8 cellular contexts compared by ENCODE assay signal in genomic region chr16:23182206-23182674, GRCh38. TPM values are rescaled to one million over a fixed set of nuclear protein-coding genes. Genes with fewer than 3 reads are reported as not detected.
DNase-seq lines count a peak whose midpoint lies in the region; ATAC-seq and TF ChIP-seq lines count a peak whose summit lies in the region.

No MANE protein-coding gene starts in this region.

- H3K4me3 ChIP-seq in HL-60 (replicated peaks; ENCODE audit: insufficient read depth, low read length) (peak overlapping the region; percentile 15; the same call in 1 of the 2 replicates), esophagus muscularis mucosa (peak overlapping the region; percentile 49 to 57 (median 50))
- H3K4me3 ChIP-seq in naive thymus-derived CD4-positive, alpha-beta T cell (ENCODE audit: low read length), result no peak overlapping the region

- TF ChIP-seq POLR2A in esophagus muscularis mucosa (IDR thresholded peaks at IDR 0.05; ENCODE audit: low read depth), result no peak

- no peak overlapping the region for H3K27ac ChIP-seq in C4-2B
- no peak overlapping the region for H3K27ac ChIP-seq in HL-60 (replicated peaks)
- H3K27ac ChIP-seq in esophagus muscularis mucosa (replicated peaks in 1 of 4), result no peak overlapping the region
- no peak overlapping the region for H3K27ac ChIP-seq in naive thymus-derived CD4-positive, alpha-beta T cell (ENCODE audit: low read depth, low read length)

- TF ChIP-seq CTCF in C4-2B (conservative IDR thresholded peaks at IDR 0.05), result peak; percentile 100
- peak; percentile 88 for TF ChIP-seq CTCF in HL-60 (IDR thresholded peaks at IDR 0.05; ENCODE audit: insufficient read depth, low read length)
- peak in 2 of 3 experiments; percentile 95 to 96 for TF ChIP-seq CTCF in esophagus muscularis mucosa (IDR thresholded peaks at IDR 0.05)

- H3K27me3 ChIP-seq in HL-60 (ENCODE audit: insufficient read depth, poor library complexity, severe bottlenecking), result peaks cover 32% of the 10 kb centered on the region
- peaks cover 15 to 82% (median 18%) of the 10 kb centered on the region in 4 donors for H3K27me3 ChIP-seq in esophagus muscularis mucosa
- peaks cover 0 to 19% of the 10 kb centered on the region in 2 donors for H3K27me3 ChIP-seq in naive thymus-derived CD4-positive, alpha-beta T cell (ENCODE audit: control insufficient read depth in 2 of 2, insufficient read depth in 2 of 2, low read length in 2 of 2)

- no peak for TF ChIP-seq EP300 in esophagus muscularis mucosa (IDR thresholded peaks at IDR 0.05)

- H3K36me3 ChIP-seq in esophagus muscularis mucosa, result no peaks in the 10 kb centered on the region
- H3K36me3 ChIP-seq in naive thymus-derived CD4-positive, alpha-beta T cell (ENCODE audit: control insufficient read depth in 2 of 3, insufficient read depth in 3 of 3, low read length in 3 of 3), result no peaks in the 10 kb centered on the region

- POLR2A ChIA-PET in naive thymus-derived CD4-positive, alpha-beta T cell (lab: Charles Lee), result no interaction called here

- H3K27ac Mint-ChIP-seq in naive thymus-derived CD4-positive, alpha-beta T cell, result peak overlapping the region in 1 of 9 donors; percentile 51

- peaks cover 45 to 78% (median 68%) of the 10 kb centered on the region in 5 donors for H3K27me3 Mint-ChIP-seq in naive thymus-derived CD4-positive, alpha-beta T cell

- peaks cover 0 to 5% (median 0%) of the 10 kb centered on the region in 11 donors for H3K9me3 Mint-ChIP-seq in naive thymus-derived CD4-positive, alpha-beta T cell

- peak; percentile 82 for ATAC-seq in GM19452 (IDR thresholded peaks at IDR 0.05; ENCODE audit: unreplicated experiment)
- peak; percentile 98 for ATAC-seq in naive thymus-derived CD4-positive, alpha-beta T cell

- peaks cover 13 to 17% (median 15%) of the 10 kb centered on the region in 4 donors for H3K4me1 ChIP-seq in esophagus muscularis mucosa
- H3K4me1 ChIP-seq in naive thymus-derived CD4-positive, alpha-beta T cell (ENCODE audit: control insufficient read depth in 2 of 2, insufficient read depth in 2 of 2, low read length in 2 of 2), result peaks cover 0 to 5% of the 10 kb centered on the region in 2 donors

- intact Hi-C loops in esophagus muscularis mucosa (cut with DNase I), result loop anchor here (2.0 kb wide), 1 partner anchor 253 kb away; no protein-coding TSS in a partner anchor
- intact Hi-C loops in naive thymus-derived CD4-positive, alpha-beta T cell (cut with micrococcal nuclease), result loop anchor here (1.0 kb wide), 2 partner anchors 33 to 253 kb away; partner anchors contain the start of gene USP31 (in 1 of the 2)

- CTCF ChIA-PET in naive thymus-derived CD4-positive, alpha-beta T cell (lab: Charles Lee), result interaction anchor here (0.7 to 1.8 kb wide), 2 partner anchors 232 to 253 kb away, joined by 4 to 8 read pairs; no protein-coding TSS in a partner anchor

- peaks cover 8 to 15% (median 10%) of the 10 kb centered on the region in 7 donors for H3K4me1 Mint-ChIP-seq in naive thymus-derived CD4-positive, alpha-beta T cell

- H3K4me3 Mint-ChIP-seq in naive thymus-derived CD4-positive, alpha-beta T cell, result peak overlapping the region; percentile 46 to 84 (median 68)

- WGBS in esophagus muscularis mucosa, result 10% methylated on average over 18 of the region's 33 CpGs

- no peaks in the 10 kb centered on the region for H3K9me3 ChIP-seq in esophagus muscularis mucosa
- H3K9me3 ChIP-seq in naive thymus-derived CD4-positive, alpha-beta T cell (ENCODE audit: control insufficient read depth in 2 of 3, low read length in 3 of 3), result no peaks in the 10 kb centered on the region

- H3K36me3 Mint-ChIP-seq in naive thymus-derived CD4-positive, alpha-beta T cell, result peaks cover 0 to 5% (median 0%) of the 10 kb centered on the region in 5 donors

- peak; percentile 32 to 72 for DNase-seq in HL-60 (ENCODE audit: low read depth in 1 of 2, low spot score in 1 of 2)
- DNase-seq in NOMO-1 treated with DMSO at 0.1 percent for 48 hours (lab: John Stamatoyannopoulos, UW; ENCODE audit: unreplicated experiment), result peak; percentile 18
- peak; percentile 81 for DNase-seq in activated T-cell treated with anti-CD3 and anti-CD28 coated beads for 48 hours (ENCODE audit: low read depth)
- no peak for DNase-seq in esophagus muscularis mucosa (ENCODE audit: extremely low spot score)
- DNase-seq in naive thymus-derived CD4-positive, alpha-beta T cell, result peak; percentile 45 to 78 (median 63)
- peak; percentile 45 to 55 for DNase-seq in stimulated activated CD8-positive, alpha-beta memory T cell treated with anti-CD3 and anti-CD28 coated beads, Interleukin-7, amount 100 ng/mL, for 48 hours (ENCODE audit: extremely low read depth in 1 of 2, low read depth in 1 of 2)

RNA-seq across cellular contexts. Expression of gene SCNN1G, which starts 0.3 kb away (rescaled TPM):
- total RNA-seq in esophagus muscularis mucosa, result under 1 TPM in 2 of 4 donors, not detected in 2; 0.06 to 0.34 TPM
- total RNA-seq in naive thymus-derived CD4-positive, alpha-beta T cell, result not detected
- not detected for polyA plus RNA-seq in naive thymus-derived CD4-positive, alpha-beta T cell

RNA-seq across cellular contexts. Expression of gene USP31, which starts 33.0 kb away (rescaled TPM):
- 10 to 100 TPM; 18.9 to 29.1 (median 23.3) TPM for total RNA-seq in esophagus muscularis mucosa
- total RNA-seq in naive thymus-derived CD4-positive, alpha-beta T cell, result 1 to 10 TPM; 2.7 to 6.0 (median 4.1) TPM
- under 1 TPM; 0.20 to 0.37 TPM for polyA plus RNA-seq in naive thymus-derived CD4-positive, alpha-beta T cell
